1 cellular context compared by ENCODE assay signal in the genomic region with DNA sequence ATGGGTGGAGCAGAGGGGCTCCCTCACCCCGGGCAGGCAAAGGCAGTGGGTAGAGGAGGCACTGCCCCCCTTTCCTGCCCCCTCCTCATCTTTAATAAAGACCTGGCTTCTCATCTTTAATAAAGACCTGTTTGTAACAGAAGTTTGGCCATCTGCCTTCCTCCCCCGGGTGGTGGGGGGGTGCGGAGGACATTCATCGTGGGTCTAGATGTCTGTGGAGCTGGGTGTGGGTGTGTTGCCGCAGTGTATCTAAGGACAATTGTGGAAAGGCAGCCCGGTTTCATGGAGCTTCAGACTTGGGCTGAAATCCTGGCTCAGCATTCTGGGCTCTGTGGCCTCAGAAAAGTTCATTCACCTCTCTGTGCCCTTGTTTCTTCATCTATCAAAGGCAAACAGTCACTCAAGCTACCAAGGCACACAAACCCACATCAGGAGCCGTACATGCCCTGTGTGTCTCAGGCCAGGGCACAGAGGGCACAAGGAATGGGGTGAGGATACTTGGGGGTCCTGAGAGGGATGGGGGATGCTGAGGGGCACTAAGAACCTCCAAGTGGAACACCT.
TF ChIP-seq lines count a peak whose summit lies in the region.

No MANE protein-coding gene starts in this region.

TF ChIP-seq in WTC11, 78 proteins besides CTCF, POLR2A, EP300 and RAD21 (continued from another document):
- TF ChIP-seq, protein P1, sequence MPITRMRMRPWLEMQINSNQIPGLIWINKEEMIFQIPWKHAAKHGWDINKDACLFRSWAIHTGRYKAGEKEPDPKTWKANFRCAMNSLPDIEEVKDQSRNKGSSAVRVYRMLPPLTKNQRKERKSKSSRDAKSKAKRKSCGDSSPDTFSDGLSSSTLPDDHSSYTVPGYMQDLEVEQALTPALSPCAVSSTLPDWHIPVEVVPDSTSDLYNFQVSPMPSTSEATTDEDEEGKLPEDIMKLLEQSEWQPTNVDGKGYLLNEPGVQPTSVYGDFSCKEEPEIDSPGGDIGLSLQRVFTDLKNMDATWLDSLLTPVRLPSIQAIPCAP (CRISPR knock-in tag; IDR thresholded peaks at IDR 0.05) = no peak
- TF ChIP-seq, protein P2, sequence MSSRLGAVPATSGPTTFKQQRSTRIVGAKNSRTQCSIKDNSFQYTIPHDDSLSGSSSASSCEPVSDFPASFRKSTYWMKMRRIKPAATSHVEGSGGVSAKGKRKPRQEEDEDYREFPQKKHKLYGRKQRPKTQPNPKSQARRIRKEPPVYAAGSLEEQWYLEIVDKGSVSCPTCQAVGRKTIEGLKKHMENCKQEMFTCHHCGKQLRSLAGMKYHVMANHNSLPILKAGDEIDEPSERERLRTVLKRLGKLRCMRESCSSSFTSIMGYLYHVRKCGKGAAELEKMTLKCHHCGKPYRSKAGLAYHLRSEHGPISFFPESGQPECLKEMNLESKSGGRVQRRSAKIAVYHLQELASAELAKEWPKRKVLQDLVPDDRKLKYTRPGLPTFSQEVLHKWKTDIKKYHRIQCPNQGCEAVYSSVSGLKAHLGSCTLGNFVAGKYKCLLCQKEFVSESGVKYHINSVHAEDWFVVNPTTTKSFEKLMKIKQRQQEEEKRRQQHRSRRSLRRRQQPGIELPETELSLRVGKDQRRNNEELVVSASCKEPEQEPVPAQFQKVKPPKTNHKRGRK (CRISPR knock-in tag; IDR thresholded peaks at IDR 0.05; ENCODE audit: borderline replicate concordance) = no peak
